In the genomic region with DNA sequence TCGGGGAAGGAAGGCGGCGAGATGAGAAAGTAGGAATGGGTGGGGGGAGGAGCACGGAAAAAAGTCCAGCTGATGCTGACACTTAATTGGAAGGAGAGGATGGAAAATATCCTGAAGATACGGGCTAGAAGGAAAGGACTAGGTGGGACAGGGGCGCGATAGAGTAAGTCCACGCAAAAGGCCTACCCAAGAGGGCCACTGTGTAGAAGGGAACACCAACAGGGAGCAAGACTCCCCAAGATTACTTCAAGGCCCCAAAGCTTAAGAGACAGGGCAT, we compare ENCODE assay signal across 8 cellular contexts. TPM values are rescaled to one million over a fixed set of nuclear protein-coding genes. Genes with fewer than 3 reads are reported as not detected.
DNase-seq lines count a peak whose midpoint lies in the region; ATAC-seq and TF ChIP-seq lines count a peak whose summit lies in the region.

No MANE protein-coding gene starts in this region.

- H3K4me2 ChIP-seq in SK-N-SH (peak overlapping the region; percentile 78), osteoblast (ENCODE audit: insufficient read depth, low read length) (peak overlapping the region; percentile 89)

- H3K36me3 Mint-ChIP-seq in activated T-cell treated with anti-CD3 and anti-CD28 coated beads, Interleukin-2, amount 50 U/mL, for 24 hours (ENCODE audit: low read depth): peaks cover 34% of the 10 kb centered on the region

- no peak for TF ChIP-seq EP300 in SK-N-SH (IDR thresholded peaks at IDR 0.05; ENCODE audit: borderline replicate concordance in 1 of 2, low read depth in 1 of 2, low read length in 1 of 2)

- no peak for TF ChIP-seq CTCF in SK-N-SH (IDR thresholded peaks at IDR 0.05)
- TF ChIP-seq CTCF in fibroblast of pulmonary artery (IDR thresholded peaks at IDR 0.05; ENCODE audit: low read length, missing control alignments): no peak
- TF ChIP-seq CTCF in osteoblast (IDR thresholded peaks at IDR 0.05; ENCODE audit: extremely low read depth, low read depth, low read length): no peak

- H3K4me3 ChIP-seq in SK-N-SH (ENCODE audit: low read depth in 2 of 2, low read length in 1 of 2): peak overlapping the region; percentile 90 to 93
- peak overlapping the region; percentile 99 for H3K4me3 ChIP-seq in fibroblast of pulmonary artery (replicated peaks; ENCODE audit: low read depth, low read length)
- peak overlapping the region; percentile 87 for H3K4me3 ChIP-seq in osteoblast (ENCODE audit: insufficient read depth, low read length)

- CTCF ChIA-PET in SK-N-SH (lab: Yijun Ruan, JAX): interaction anchor here (0.7 to 3.3 kb wide), 6 partner anchors 9 to 116 kb away, joined by 3 to 18 read pairs (median 3); no protein-coding TSS in a partner anchor

- H3K27ac Mint-ChIP-seq in activated T-cell treated with anti-CD3 and anti-CD28 coated beads, Interleukin-2, amount 50 U/mL, for 24 hours: peak overlapping the region; percentile 99

- no peaks in the 10 kb centered on the region for H3K9me2 ChIP-seq in SK-N-SH

- H3K36me3 ChIP-seq in SK-N-SH (replicated peaks in 1 of 2; ENCODE audit: control insufficient read depth in 1 of 2, insufficient read depth in 2 of 2, low read length in 1 of 2) (peaks cover 0 to 1% of the 10 kb centered on the region in 2 experiments), osteoblast (ENCODE audit: insufficient read depth, low read length) (peaks cover under 1% of the 10 kb centered on the region)

- 1% methylated on average over 8 of the region's 8 CpGs for WGBS in SK-N-SH (ENCODE audit: low lambda C conversion rate)

- H3K79me2 ChIP-seq in SK-N-SH (ENCODE audit: insufficient read depth) (peaks cover 77% of the 10 kb centered on the region), osteoblast (ENCODE audit: insufficient read depth, low read length) (peaks cover 66% of the 10 kb centered on the region)

- H4K20me1 ChIP-seq in SK-N-SH (ENCODE audit: insufficient read depth): peaks cover 46% of the 10 kb centered on the region
- peaks cover 44% of the 10 kb centered on the region for H4K20me1 ChIP-seq in osteoblast (ENCODE audit: insufficient read depth, low read length)

- no peak for DNase-seq in activated T-cell treated with anti-CD3 and anti-CD28 coated beads, Interleukin-2, amount 50 U/mL, for 24 hours
- no peak for DNase-seq in activated T-cell treated with anti-CD3 and anti-CD28 coated beads for 4 hours
- no peak for DNase-seq in SK-N-SH
- DNase-seq in fibroblast of pulmonary artery (ENCODE audit: low read depth): peak; percentile 20
- peak; percentile 71 for DNase-seq in osteoblast (ENCODE audit: insufficient read length, low spot score, missing footprints)
- no peak for DNase-seq in AML-193 (lab: John Stamatoyannopoulos, UW)
- DNase-seq in activated CD4-positive, CD25-positive, alpha-beta regulatory T cell treated with anti-CD3 and anti-CD28 coated beads, Interleukin-2, amount 50 U/mL, for 72 hours: no peak

- H3K4me3 Mint-ChIP-seq in activated T-cell treated with anti-CD3 and anti-CD28 coated beads, Interleukin-2, amount 50 U/mL, for 24 hours: peak overlapping the region; percentile 99

- no peaks in the 10 kb centered on the region for H3K9me3 Mint-ChIP-seq in activated T-cell treated with anti-CD3 and anti-CD28 coated beads, Interleukin-2, amount 50 U/mL, for 24 hours

- H3K9me3 ChIP-seq in SK-N-SH (no peaks in the 10 kb centered on the region), osteoblast (ENCODE audit: low read depth, low read length) (no peaks in the 10 kb centered on the region)

- peak overlapping the region; percentile 81; the same call in 1 of the 2 replicates for H2AFZ ChIP-seq in SK-N-SH (ENCODE audit: low read depth)
- peak overlapping the region; percentile 83 for H2AFZ ChIP-seq in osteoblast (ENCODE audit: low read length)

- H3K9ac ChIP-seq in SK-N-SH: peak overlapping the region; percentile 98

- peaks cover 3% of the 10 kb centered on the region for H3F3A ChIP-seq in SK-N-SH (replicated peaks; ENCODE audit: insufficient read depth)

- peaks cover 0 to 14% of the 10 kb centered on the region in 2 experiments; a peak in 2 of 4 replicates for H3K4me1 ChIP-seq in SK-N-SH (ENCODE audit: control insufficient read depth in 1 of 2, insufficient read depth in 2 of 2, low read depth in 1 of 2, low read length in 1 of 2)
- peaks cover 14% of the 10 kb centered on the region for H3K4me1 ChIP-seq in osteoblast (ENCODE audit: insufficient read depth, low read length)

- POLR2A ChIA-PET in SK-N-SH (lab: Yijun Ruan, JAX): no interaction called here

- H3K27me3 ChIP-seq in SK-N-SH (ENCODE audit: insufficient read depth) (no peaks in the 10 kb centered on the region), osteoblast (ENCODE audit: insufficient read depth, low read length) (no peaks in the 10 kb centered on the region)

- no peak for ATAC-seq in HG03432 (IDR thresholded peaks at IDR 0.05; ENCODE audit: unreplicated experiment)

- H3K4me1 Mint-ChIP-seq in activated T-cell treated with anti-CD3 and anti-CD28 coated beads, Interleukin-2, amount 50 U/mL, for 24 hours (ENCODE audit: low read depth): peaks cover 44% of the 10 kb centered on the region

- H3K27ac ChIP-seq in SK-N-SH (ENCODE audit: low read depth in 2 of 2, low read length in 1 of 2) (peak overlapping the region; percentile 97 to 99), osteoblast (ENCODE audit: low read depth, low read length) (peak overlapping the region; percentile 92)

- no peak for TF ChIP-seq RAD21 in SK-N-SH (IDR thresholded peaks at IDR 0.05; ENCODE audit: low read length)

- no peaks in the 10 kb centered on the region for H3K27me3 Mint-ChIP-seq in activated T-cell treated with anti-CD3 and anti-CD28 coated beads, Interleukin-2, amount 50 U/mL, for 24 hours

TF ChIP-seq in SK-N-SH, 30 proteins besides CTCF, POLR2A, EP300 and RAD21:
- TF ChIP-seq MXI1 (IDR thresholded peaks at IDR 0.05; ENCODE audit: low read depth, low read length) (peak; percentile 7; the same call in 1 of the 2 replicates), NFIC (IDR thresholded peaks at IDR 0.05; ENCODE audit: borderline replicate concordance) (no peak)
TF ChIP-seq in SK-N-SH: peak in this region for 1.

RNA-seq across cellular contexts. Expression of gene APPBP2, which starts 0.8 kb away (rescaled TPM):
- 7.6 and 12.5 TPM in 2 replicates for polyA plus RNA-seq in SK-N-SH (2012; rRNA removed)
- polyA plus RNA-seq in SK-N-SH (2012; cell fraction: cytosol; rRNA removed): 12.2 and 13.3 TPM in 2 replicates
- 7.8 and 16.3 TPM in 2 replicates for polyA plus RNA-seq in SK-N-SH (2012; cell fraction: nucleus; rRNA removed)
- 49.2 and 49.9 TPM in 2 replicates for total RNA-seq in osteoblast

Comparison
In these comparisons a context has a peak if more than half of its experiments do, and no peak if none do; other contexts are left out.
1. DNase-seq: peak in fibroblast of pulmonary artery (single experiment) and osteoblast (single experiment); none in activated T-cell treated with anti-CD3 and anti-CD28 coated beads, Interleukin-2, amount 50 U/mL, for 24 hours (single experiment), activated T-cell treated with anti-CD3 and anti-CD28 coated beads for 4 hours (single experiment), SK-N-SH (single experiment), AML-193 (0 of 2) and activated CD4-positive, CD25-positive, alpha-beta regulatory T cell treated with anti-CD3 and anti-CD28 coated beads, Interleukin-2, amount 50 U/mL, for 72 hours (single experiment).
2. Peak in every context shown above with its lines, with median percentiles within 50 percentile points of each other: H3K4me3 ChIP-seq.